In genomic region chr6:21305827-21306469, GRCh38 we compare ENCODE assay signal across 12 cellular contexts.
A peak's percentile ranks its signal among the peaks of the same experiment; 100 is the strongest.
DNase-seq lines count a peak whose midpoint lies in the region; ATAC-seq and TF ChIP-seq lines count a peak whose summit lies in the region.
"Had no signal": no experiment of that assay in that cellular context is flagged by ENCODE, and none has a peak within 500 bp of the region (broad histone marks: within the 10 kb centered on the region; RNA-seq: fewer than 3 reads in every experiment).

No MANE protein-coding gene starts in this region.

- TF ChIP-seq CTCF in mammary epithelial cell (conservative IDR thresholded peaks at IDR 0.05 in 1 of 2, IDR thresholded peaks at IDR 0.05 in 1 of 2; ENCODE audit: extremely low read depth in 1 of 2, insufficient read depth in 1 of 2, low read depth in 1 of 2, low read length in 2 of 2) (peak; percentile 24 to 62), omental fat pad (IDR thresholded peaks at IDR 0.05) (no peak), ovary (IDR thresholded peaks at IDR 0.05) (no peak)

- no peaks in the 10 kb centered on the region for H3K79me2 ChIP-seq in GM23248 (ENCODE audit: insufficient read depth)
- H3K79me2 ChIP-seq in mammary epithelial cell (ENCODE audit: insufficient read depth, low read length) = no peaks in the 10 kb centered on the region

- H3K4me3 ChIP-seq in GM23248 = no peak overlapping the region
- no peak overlapping the region for H3K4me3 ChIP-seq in mammary epithelial cell (replicated peaks in 1 of 3; ENCODE audit: insufficient read depth in 1 of 3, low read depth in 2 of 3, low read length in 3 of 3)
- no peak overlapping the region for H3K4me3 ChIP-seq in ovary

- ATAC-seq in omental fat pad (ENCODE audit: low FRiP score) (peak; percentile 85), HG03571 (IDR thresholded peaks at IDR 0.05; ENCODE audit: unreplicated experiment) (no peak)
- ATAC-seq: left colon had no signal

- H3F3A ChIP-seq in GM23248 (ENCODE audit: insufficient read depth) = no peaks in the 10 kb centered on the region

- dilution Hi-C loops in mammary epithelial cell (cut with HindIII; ENCODE audit: low sequenced_read_pairs) = no loop called here

- TF ChIP-seq EP300 in ovary (IDR thresholded peaks at IDR 0.05) = no peak

- TF ChIP-seq POLR2A in ovary (IDR thresholded peaks at IDR 0.05) = no peak

- 42 to 48% methylated on average over 2 of the region's 2 CpGs for WGBS in GM23248 (ENCODE audit: low coverage in 1 of 2, low lambda C conversion rate in 2 of 2, missing lambda C conversion rate in 2 of 2), 2 experiments
- 33% methylated on average over 2 of the region's 2 CpGs for WGBS in mammary epithelial cell (ENCODE audit: low coverage, missing lambda C conversion rate)
- WGBS in ovary, 3 donors = 85 to 89% (median 86%) methylated on average over 2 of the region's 2 CpGs

- H3K9me3 ChIP-seq in GM23248 (ENCODE audit: low read depth) = no peaks in the 10 kb centered on the region
- H3K9me3 ChIP-seq in mammary epithelial cell (replicated peaks; ENCODE audit: insufficient read depth, low read length) = no peaks in the 10 kb centered on the region
- H3K9me3 ChIP-seq in ovary = no peaks in the 10 kb centered on the region

- intact Hi-C loops in mammary epithelial cell (cut with micrococcal nuclease) (loop anchor here (10.0 kb wide), 1 partner anchor 281 kb away; no protein-coding TSS in a partner anchor), ovary (cut with DNase I) (no loop called here)

- no peaks in the 10 kb centered on the region for H3K9me2 ChIP-seq in GM23248 (ENCODE audit: insufficient read depth)

- H4K20me1 ChIP-seq in GM23248 (ENCODE audit: insufficient read depth) (no peaks in the 10 kb centered on the region), mammary epithelial cell (ENCODE audit: insufficient read depth, low read length) (no peaks in the 10 kb centered on the region)

- H3K36me3 ChIP-seq in GM23248 (ENCODE audit: low read depth) = no peaks in the 10 kb centered on the region
- no peaks in the 10 kb centered on the region for H3K36me3 ChIP-seq in mammary epithelial cell (ENCODE audit: insufficient read depth, low read length)
- no peaks in the 10 kb centered on the region for H3K36me3 ChIP-seq in ovary

- in situ Hi-C loops in GM23248 (cut with MboI) (no loop called here), mammary epithelial cell (cut with MboI; ENCODE audit: low sequenced_read_pairs in 2 of 2) (no loop called here)

- H3K27ac ChIP-seq in GM23248 = no peak overlapping the region
- no peak overlapping the region for H3K27ac ChIP-seq in mammary epithelial cell (ENCODE audit: insufficient read depth, low read depth, low read length)
- no peak overlapping the region for H3K27ac ChIP-seq in ovary

- CTCF ChIA-PET in mammary epithelial cell (lab: Charles Lee; ENCODE audit: low non-redundant PET) = no interaction called here

- BruUV-seq in mammary epithelial cell (replicated peaks; lab: Mats Ljungman, UMichigan) = no TSS peak

- H3K4me1 ChIP-seq in GM23248 (ENCODE audit: insufficient read depth) (no peaks in the 10 kb centered on the region), mammary epithelial cell (ENCODE audit: insufficient read depth, low read length) (no peaks in the 10 kb centered on the region), ovary (ENCODE audit: insufficient read depth) (no peaks in the 10 kb centered on the region)

- H2AFZ ChIP-seq in GM23248 (peak overlapping the region; percentile 26; the same call in 1 of the 2 replicates), mammary epithelial cell (ENCODE audit: low read depth, low read length) (no peak overlapping the region)

- H3K9ac ChIP-seq in GM23248 = no peak overlapping the region
- no peak overlapping the region for H3K9ac ChIP-seq in mammary epithelial cell (ENCODE audit: insufficient read depth, low read length)

- H3K4me2 ChIP-seq in GM23248 (ENCODE audit: unreplicated experiment) = peak overlapping the region; percentile 16
- no peak overlapping the region for H3K4me2 ChIP-seq in mammary epithelial cell (ENCODE audit: insufficient read depth, low read depth, low read length)

- DNase-seq in GM23248 (peak; percentile 60), NCI-H226 (peak; percentile 15), mammary epithelial cell (peak; percentile 40), omental fat pad (ENCODE audit: low spot score) (no peak), NCI-H146 (lab: John Stamatoyannopoulos, UW) (no peak), ovary (no peak), T-helper 1 cell (no peak)
- DNase-seq: activated CD4-positive, alpha-beta T cell treated with anti-CD3 and anti-CD28 coated beads, Interleukin-2, amount 50 U/mL, for 1 hour; left colon; retina; Right ventricle myocardium superior had no signal

- H3K27me3 ChIP-seq in GM23248 (replicated peaks; ENCODE audit: insufficient read depth) = no peaks in the 10 kb centered on the region
- H3K27me3 ChIP-seq in mammary epithelial cell (ENCODE audit: insufficient read depth, low read length) = no peaks in the 10 kb centered on the region
- H3K27me3 ChIP-seq in ovary = no peaks in the 10 kb centered on the region

Comparison
In these comparisons a context has a peak if more than half of its experiments do, and no peak if none do; other contexts are left out.
1. DNase-seq: peak in GM23248 (single experiment), NCI-H226 (single experiment) and mammary epithelial cell (single experiment); none in omental fat pad (single experiment), NCI-H146 (single experiment), ovary (0 of 5) and T-helper 1 cell (0 of 5).
2. CTCF ChIP-seq: peak in mammary epithelial cell (2 of 2); none in omental fat pad (0 of 3) and ovary (0 of 3).